In genomic region chr2:215363461-215364156, GRCh38 we compare ENCODE assay signal across 33 cellular contexts. TPM values are rescaled to one million over a fixed set of nuclear protein-coding genes. Genes with fewer than 3 reads are reported as not detected.
DNase-seq lines count a peak whose midpoint lies in the region; ATAC-seq and TF ChIP-seq lines count a peak whose summit lies in the region.
"Had no signal": no experiment of that assay in that cellular context is flagged by ENCODE, and none has a peak within 500 bp of the region (broad histone marks: within the 10 kb centered on the region; RNA-seq: fewer than 3 reads in every experiment).

No MANE protein-coding gene starts in this region.

- H3K36me3 Mint-ChIP-seq in GM23338 (ENCODE audit: low read depth), result peaks cover 42% of the 10 kb centered on the region
- H3K36me3 Mint-ChIP-seq: natural killer cell treated with Interleukin-12 subunit alpha and Interleukin-12 subunit beta and Interleukin-15 and Interleukin-18, amount 100 ng/mL, for 72 hours had no signal

- H3K4me2 ChIP-seq in GM23338 (no peak overlapping the region), smooth muscle cell (no peak overlapping the region)
- H3K4me2 ChIP-seq: KMS-11, PC-9 had no signal

- intact Hi-C loops in spleen (cut with DNase I; ENCODE audit: low total_unique reads), result no loop called here

- no peak for ATAC-seq in GM23338
- ATAC-seq: gastrocnemius medialis; mucosa of descending colon; natural killer cell treated with Interleukin-12 subunit alpha and Interleukin-12 subunit beta and Interleukin-15 and Interleukin-18, amount 100 ng/mL, for 72 hours; T-helper 17 cell had no signal

- H3K9me3 Mint-ChIP-seq in GM23338, result no peaks in the 10 kb centered on the region
- H3K9me3 Mint-ChIP-seq: activated CD4-positive, alpha-beta memory T cell treated with anti-CD3 and anti-CD28 coated beads, Interleukin-2, amount 10 ng/mL, durations not matched to agents 7 days and 5 days; activated naive CD4-positive, alpha-beta T cell treated with anti-CD3 and anti-CD28 coated beads for 36 hours; activated T-helper 1 cell treated with anti-CD3 and anti-CD28 coated beads, Interleukin-12 subunit alpha, Interleukin-12 subunit beta, Interleukin-2, Interleukin-4 antibody, amounts not matched to agents 30 ng/mL and 10 ng/mL and 1 ng/mL, durations not matched to agents 14 hours and 24 hours and 36 hours; brain; natural killer cell treated with Interleukin-12 subunit alpha and Interleukin-12 subunit beta and Interleukin-15 and Interleukin-18, amount 100 ng/mL, for 72 hours had no signal

- 0 out of 2 replicates have a peak, but pooled peaks cover 5% of the 10 kb centered on the region for H3F3A ChIP-seq in GM23338 (replicated peaks; ENCODE audit: low read depth)
- peaks cover 91% of the 10 kb centered on the region for H3F3A ChIP-seq in smooth muscle cell (ENCODE audit: low read depth)

- H4K20me1 ChIP-seq in GM23338 (replicated peaks; ENCODE audit: insufficient read depth) (no peaks in the 10 kb centered on the region; the same call in 1 of the 2 replicates), smooth muscle cell (ENCODE audit: low read depth) (peaks cover 100% of the 10 kb centered on the region)

- H3K27ac Mint-ChIP-seq in GM23338, result peak overlapping the region; percentile 57
- H3K27ac Mint-ChIP-seq: activated CD4-positive, alpha-beta memory T cell treated with anti-CD3 and anti-CD28 coated beads, Interleukin-2, amount 10 ng/mL, durations not matched to agents 7 days and 5 days; activated naive CD4-positive, alpha-beta T cell treated with anti-CD3 and anti-CD28 coated beads for 36 hours; activated T-helper 1 cell treated with anti-CD3 and anti-CD28 coated beads, Interleukin-12 subunit alpha, Interleukin-12 subunit beta, Interleukin-2, Interleukin-4 antibody, amounts not matched to agents 30 ng/mL and 10 ng/mL and 1 ng/mL, durations not matched to agents 14 hours and 24 hours and 36 hours; natural killer cell treated with Interleukin-12 subunit alpha and Interleukin-12 subunit beta and Interleukin-15 and Interleukin-18, amount 100 ng/mL, for 72 hours; T-helper 17 cell had no signal

- WGBS in smooth muscle cell (ENCODE audit: low lambda C conversion rate), result 69% methylated on average over 2 of the region's 2 CpGs
- WGBS in spleen, 5 donors, result 82 to 88% (median 84%) methylated on average over 2 of the region's 2 CpGs

- H3K4me3 Mint-ChIP-seq in GM23338, result no peak overlapping the region
- H3K4me3 Mint-ChIP-seq: activated CD4-positive, alpha-beta memory T cell treated with anti-CD3 and anti-CD28 coated beads, Interleukin-2, amount 10 ng/mL, durations not matched to agents 7 days and 5 days; activated naive CD4-positive, alpha-beta T cell treated with anti-CD3 and anti-CD28 coated beads for 36 hours; activated T-helper 1 cell treated with anti-CD3 and anti-CD28 coated beads, Interleukin-12 subunit alpha, Interleukin-12 subunit beta, Interleukin-2, Interleukin-4 antibody, amounts not matched to agents 30 ng/mL and 10 ng/mL and 1 ng/mL, durations not matched to agents 14 hours and 24 hours and 36 hours; brain; natural killer cell treated with Interleukin-12 subunit alpha and Interleukin-12 subunit beta and Interleukin-15 and Interleukin-18, amount 100 ng/mL, for 72 hours; T-helper 17 cell had no signal

- H3K9me3 ChIP-seq in smooth muscle cell (replicated peaks; ENCODE audit: low read depth), result no peaks in the 10 kb centered on the region
- no peaks in the 10 kb centered on the region for H3K9me3 ChIP-seq in spleen
- H3K9me3 ChIP-seq: adrenal gland, colonic mucosa, gastrocnemius medialis, lower lobe of right lung, mucosa of descending colon had no signal

- H3K27me3 Mint-ChIP-seq in GM23338 (ENCODE audit: insufficient read depth, low read depth, poor library complexity), result no peaks in the 10 kb centered on the region
- H3K27me3 Mint-ChIP-seq: activated CD4-positive, alpha-beta memory T cell treated with anti-CD3 and anti-CD28 coated beads, Interleukin-2, amount 10 ng/mL, durations not matched to agents 7 days and 5 days; brain; natural killer cell treated with Interleukin-12 subunit alpha and Interleukin-12 subunit beta and Interleukin-15 and Interleukin-18, amount 100 ng/mL, for 72 hours; T-helper 17 cell had no signal

- no peak for TF ChIP-seq CTCF in GM23338 (conservative IDR thresholded peaks at IDR 0.05; ENCODE audit: low read depth in 2 of 2)
- TF ChIP-seq CTCF in brain microvascular endothelial cell (IDR thresholded peaks at IDR 0.05; ENCODE audit: low read depth, low read length, missing control alignments), result no peak
- TF ChIP-seq CTCF in fibroblast of the aortic adventitia (IDR thresholded peaks at IDR 0.05; ENCODE audit: insufficient read depth, low read length), result no peak
- no peak for TF ChIP-seq CTCF in smooth muscle cell (IDR thresholded peaks at IDR 0.05; ENCODE audit: borderline replicate concordance, insufficient read depth, poor library complexity, severe bottlenecking)
- TF ChIP-seq CTCF in spleen (IDR thresholded peaks at IDR 0.05 in 8 of 11, conservative IDR thresholded peaks at IDR 0.05 in 3 of 11), result no peak

- H3K27ac ChIP-seq in GM23338 (ENCODE audit: low read depth) (no peak overlapping the region), brain microvascular endothelial cell (peak overlapping the region; percentile 21), smooth muscle cell (ENCODE audit: low read depth) (peak overlapping the region; percentile 84), spleen (no peak overlapping the region)
- H3K27ac ChIP-seq: adrenal gland, colonic mucosa, gastrocnemius medialis, HL-60, KMS-11, lower lobe of right lung, PC-9 had no signal

- H3K4me1 ChIP-seq in GM23338 (ENCODE audit: insufficient read depth), result no peaks in the 10 kb centered on the region
- H3K4me1 ChIP-seq in smooth muscle cell (ENCODE audit: low read depth), result no peaks in the 10 kb centered on the region
- no peaks in the 10 kb centered on the region for H3K4me1 ChIP-seq in spleen
- H3K4me1 ChIP-seq: adrenal gland, colonic mucosa, gastrocnemius medialis, lower lobe of right lung had no signal

- no peak for DNase-seq in GM23338 (ENCODE audit: low spot score)
- no peak for DNase-seq in brain microvascular endothelial cell
- peak; percentile 35 for DNase-seq in fibroblast of the aortic adventitia (ENCODE audit: low read depth)
- DNase-seq in smooth muscle cell (lab: John Stamatoyannopoulos, UW; ENCODE audit: unreplicated experiment), result no peak
- DNase-seq in SIG-M5 (lab: John Stamatoyannopoulos, UW), result no peak
- DNase-seq in AG08396 (ENCODE audit: low spot score), result no peak
- no peak for DNase-seq in spleen
- DNase-seq: activated CD4-positive, alpha-beta memory T cell treated with anti-CD3 and anti-CD28 coated beads, Interleukin-2, amount 10 ng/mL, durations not matched to agents 7 days and 5 days; activated CD4-positive, CD25-positive, alpha-beta regulatory T cell treated with anti-CD3 and anti-CD28 coated beads, Interleukin-2, amount 50 U/mL, for 72 hours; activated CD8-positive, alpha-beta memory T cell treated with anti-CD3 and anti-CD28 coated beads, Interleukin-2, amount 50 U/mL, for 4 hours; activated naive CD4-positive, alpha-beta T cell treated with anti-CD3 and anti-CD28 coated beads for 36 hours; adrenal gland; colonic mucosa; effector CD8-positive, alpha-beta T cell; gastrocnemius medialis; kidney glomerular epithelial cell; lower lobe of right lung; MM.1S; mucosa of descending colon; NCI-H1417; NCI-H2029 treated with DMSO at 0.1 percent for 48 hours; NCI-H526 treated with DMSO at 0.1 percent for 48 hours; occipital lobe; PC-9; stimulated activated CD4-positive, alpha-beta T cell treated with anti-CD3 and anti-CD28 coated beads, Interleukin-15, amount 100 ng/mL, for 24 hours; stimulated activated CD4-positive, alpha-beta T cell treated with anti-CD3 and anti-CD28 coated beads, Interleukin-4, amount 100 ng/mL, for 4 hours; substantia nigra; T-helper 17 cell had no signal

- H3K9me2 ChIP-seq in GM23338 (ENCODE audit: insufficient read depth), result no peaks in the 10 kb centered on the region

- H3K36me3 ChIP-seq in GM23338 (ENCODE audit: insufficient read depth) (peaks cover 52% of the 10 kb centered on the region; the same call in 1 of the 2 replicates), brain microvascular endothelial cell (replicated peaks) (peaks cover 92% of the 10 kb centered on the region), smooth muscle cell (ENCODE audit: low read depth) (peaks cover 74% of the 10 kb centered on the region), spleen (peaks cover 0 to 62% (median 6%) of the 10 kb centered on the region in 6 donors)
- H3K36me3 ChIP-seq: colonic mucosa had no signal

- H3K9ac ChIP-seq in smooth muscle cell (ENCODE audit: low read depth), result no peak overlapping the region
- H3K9ac ChIP-seq: KMS-11 had no signal

- in situ Hi-C loops in brain microvascular endothelial cell (cut with HindIII; ENCODE audit: low pct_ligation_motif_present, low sequenced_read_pairs), result no loop called here

- H2AFZ ChIP-seq in GM23338 (no peak overlapping the region), smooth muscle cell (ENCODE audit: low read depth) (no peak overlapping the region)
- H2AFZ ChIP-seq: PC-9 had no signal

- no peak for TF ChIP-seq POLR2A in spleen (IDR thresholded peaks at IDR 0.05)

- H3K27me3 ChIP-seq in GM23338 (ENCODE audit: insufficient read depth), result no peaks in the 10 kb centered on the region
- no peaks in the 10 kb centered on the region for H3K27me3 ChIP-seq in brain microvascular endothelial cell (replicated peaks)
- H3K27me3 ChIP-seq in smooth muscle cell (ENCODE audit: low read depth), result no peaks in the 10 kb centered on the region
- H3K27me3 ChIP-seq in spleen (replicated peaks in 1 of 7), result no peaks in the 10 kb centered on the region
- H3K27me3 ChIP-seq: adrenal gland, colonic mucosa, gastrocnemius medialis had no signal

- H3K4me3 ChIP-seq in GM23338, result no peak overlapping the region
- H3K4me3 ChIP-seq in brain microvascular endothelial cell (ENCODE audit: low read depth, low read length), result no peak overlapping the region
- no peak overlapping the region for H3K4me3 ChIP-seq in fibroblast of the aortic adventitia (ENCODE audit: low read depth, low read length)
- H3K4me3 ChIP-seq in smooth muscle cell, result no peak overlapping the region
- no peak overlapping the region for H3K4me3 ChIP-seq in spleen
- H3K4me3 ChIP-seq: adrenal gland, colonic mucosa, gastrocnemius medialis, lower lobe of right lung, mucosa of descending colon, PC-9 had no signal

- H3K79me2 ChIP-seq in GM23338 (replicated peaks; ENCODE audit: insufficient read depth), result no peaks in the 10 kb centered on the region
- H3K79me2 ChIP-seq in smooth muscle cell (ENCODE audit: low read depth), result no peaks in the 10 kb centered on the region

- peaks cover 3% of the 10 kb centered on the region; the same call in 1 of the 3 replicates for H3K4me1 Mint-ChIP-seq in GM23338
- H3K4me1 Mint-ChIP-seq: activated CD4-positive, alpha-beta memory T cell treated with anti-CD3 and anti-CD28 coated beads, Interleukin-2, amount 10 ng/mL, durations not matched to agents 7 days and 5 days; T-helper 17 cell had no signal

RNA-seq across cellular contexts. Expression of gene ATIC, which starts 51.8 kb away (rescaled TPM):
- total RNA-seq in GM23338 (2014; rRNA removed; shearing (Covaris generic)), result 118 and 141 TPM in 2 replicates
- 182 and 185 TPM in 2 replicates for polyA plus RNA-seq in GM23338 (2016; fragmentation: Nextera tagmentation; extraction: Ambion mirVana)
- total RNA-seq in fibroblast of the aortic adventitia (ENCODE audit: low replicate concordance), result 24.5 and 28.0 TPM in 2 replicates
- total RNA-seq in smooth muscle cell, result 10.7 and 28.3 TPM in 2 replicates
- 67.7 and 87.3 TPM in 2 replicates for polyA plus RNA-seq in smooth muscle cell
- total RNA-seq in spleen, result 100 to 1,000 TPM in 1 of 7 donors, 10 to 100 TPM in 6; 50.5 to 101 (median 76.6) TPM
- polyA plus RNA-seq in spleen, result 100 to 1,000 TPM; 136 to 165 (median 141) TPM

Comparison
In these comparisons a context has a peak if more than half of its experiments do, and no peak if none do; other contexts are left out.
1. H3K27ac ChIP-seq: peak in brain microvascular endothelial cell (single experiment) and smooth muscle cell (single experiment); none in GM23338 (single experiment) and spleen (0 of 8).